Comparison of ENCODE assay signal across 10 cellular contexts in the genomic region with DNA sequence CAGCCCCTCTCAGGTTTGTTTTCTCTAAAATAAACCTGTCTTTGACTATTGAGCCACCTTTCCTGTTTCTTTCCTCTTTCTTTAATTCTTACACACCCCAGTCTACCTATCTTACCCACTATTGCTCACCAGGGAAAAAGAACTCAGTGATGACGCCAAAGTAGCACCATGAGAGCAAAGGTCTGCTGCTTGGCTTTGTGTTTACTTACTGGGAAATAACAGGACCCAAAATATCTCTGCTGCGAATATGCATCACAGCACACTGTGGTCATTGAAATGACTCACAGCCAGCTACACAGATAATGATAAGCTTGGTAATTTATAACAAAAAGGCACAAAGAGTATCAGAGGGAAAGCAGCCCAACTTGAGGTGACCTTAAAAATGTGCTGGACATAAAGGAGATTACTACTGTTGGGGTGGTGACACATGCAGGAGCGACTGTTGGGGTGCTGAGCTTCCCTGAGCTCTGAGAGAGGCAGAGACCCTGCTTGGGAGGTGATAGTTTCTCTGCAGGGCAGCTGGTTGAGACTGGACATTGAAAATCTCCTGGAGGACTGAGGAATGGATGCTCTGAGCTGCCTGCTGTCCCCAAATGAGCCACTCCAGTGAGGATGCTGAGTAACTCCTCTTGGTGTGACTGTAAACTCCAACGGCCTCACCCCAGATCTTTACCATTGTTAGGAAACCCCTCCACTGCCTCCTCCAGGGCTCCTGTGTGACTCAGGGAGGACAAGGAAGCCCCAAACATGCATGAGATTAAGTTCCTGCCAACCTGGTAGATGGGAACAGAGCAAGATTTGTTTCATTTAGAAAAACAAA. TPM values are rescaled to one million over a fixed set of nuclear protein-coding genes. Genes with fewer than 3 reads are reported as not detected.
DNase-seq lines count a peak whose midpoint lies in the region; ATAC-seq and TF ChIP-seq lines count a peak whose summit lies in the region.
"Had no signal": no experiment of that assay in that cellular context is flagged by ENCODE, and none has a peak within 500 bp of the region (broad histone marks: within the 10 kb centered on the region; RNA-seq: fewer than 3 reads in every experiment).

No MANE protein-coding gene starts in this region.

- H3K36me3 ChIP-seq in H7 (replicated peaks; ENCODE audit: control insufficient read depth, insufficient read depth, low read length), result no peaks in the 10 kb centered on the region
- no peaks in the 10 kb centered on the region for H3K36me3 ChIP-seq in PC-9 (ENCODE audit: low read depth)

- no peak overlapping the region for H2AFZ ChIP-seq in PC-9

- no TSS peak for BruUV-seq in PC-9 (replicated peaks; lab: Mats Ljungman, UMichigan)

- no peaks in the 10 kb centered on the region for H4K20me1 ChIP-seq in PC-9 (ENCODE audit: insufficient read depth)

- H3K9me2 ChIP-seq in PC-9 (ENCODE audit: insufficient read depth), result no peaks in the 10 kb centered on the region

- intact Hi-C loops in PC-9 (cut with micrococcal nuclease; ENCODE audit: unreplicated experiment), result no loop called here
- intact Hi-C loops in right cardiac atrium (cut with DNase I), result no loop called here
- intact Hi-C loops in activated CD4-positive, alpha-beta memory T cell treated with anti-CD3 and anti-CD28 coated beads for 36 hours (cut with micrococcal nuclease), result no loop called here

- H3K27me3 ChIP-seq in H7 (ENCODE audit: control insufficient read depth, insufficient read depth, low read length), result no peaks in the 10 kb centered on the region; the same call in 1 of the 2 replicates
- no peaks in the 10 kb centered on the region for H3K27me3 ChIP-seq in PC-9 (ENCODE audit: insufficient read depth, low read depth)
- H3K27me3 ChIP-seq in right cardiac atrium (ENCODE audit: control insufficient read depth, insufficient read depth), result no peaks in the 10 kb centered on the region

- H3K4me1 Mint-ChIP-seq in immature natural killer cell, result no peaks in the 10 kb centered on the region
- no peaks in the 10 kb centered on the region for H3K4me1 Mint-ChIP-seq in activated CD4-positive, alpha-beta memory T cell treated with anti-CD3 and anti-CD28 coated beads for 36 hours (ENCODE audit: low read depth)

- no peaks in the 10 kb centered on the region for H3K79me2 ChIP-seq in PC-9 (ENCODE audit: low read depth)

- peaks cover 0 to 3% (median 2%) of the 10 kb centered on the region in 3 donors for H3K27me3 Mint-ChIP-seq in immature natural killer cell (ENCODE audit: low read depth in 3 of 3)
- no peaks in the 10 kb centered on the region for H3K27me3 Mint-ChIP-seq in activated CD4-positive, alpha-beta memory T cell treated with anti-CD3 and anti-CD28 coated beads for 36 hours
- H3K27me3 Mint-ChIP-seq: dendritic cell treated with granulocyte-macrophage colony-stimulating factor and Interleukin-4, amounts not matched to agents 40 ng/mL and 50 ng/mL, for 4 days had no signal

- peak; percentile 71 to 82 for ATAC-seq in right cardiac atrium

- peaks cover 28% of the 10 kb centered on the region for H3K4me1 ChIP-seq in PC-9 (replicated peaks; ENCODE audit: insufficient read depth)
- H3K4me1 ChIP-seq in right cardiac atrium (ENCODE audit: control insufficient read depth, insufficient read depth, low read length), result peaks cover 5% of the 10 kb centered on the region

- H3K27ac ChIP-seq in PC-9 (peak overlapping the region; percentile 45), right cardiac atrium (ENCODE audit: low read length) (peak overlapping the region; percentile 82)
- H3K27ac ChIP-seq: HL-60 had no signal

- H3F3A ChIP-seq in PC-9 (ENCODE audit: insufficient read depth, low read depth), result peaks cover 26% of the 10 kb centered on the region; the same call in 1 of the 2 replicates

- 42% methylated on average over 4 of the region's 4 CpGs for WGBS in right cardiac atrium

- CTCF ChIA-PET in PC-9 (lab: Charles Lee), result interaction anchor here (0.6 kb wide), 1 partner anchor 12 kb away, joined by 3 read pairs; no protein-coding TSS in a partner anchor
- CTCF ChIA-PET in activated CD4-positive, alpha-beta memory T cell treated with anti-CD3 and anti-CD28 coated beads for 36 hours (lab: Charles Lee), result no interaction called here

- DNase-seq in EH (ENCODE audit: low read depth), result peak; percentile 92
- peak; percentile 23 for DNase-seq in H7
- peak in 1 of 2 experiments; percentile 89 for DNase-seq in PC-9
- no peak for DNase-seq in right cardiac atrium
- no peak for DNase-seq in immature natural killer cell
- DNase-seq in SW 1271 (lab: John Stamatoyannopoulos, UW), result no peak
- no peak for DNase-seq in effector CD8-positive, alpha-beta T cell (lab: John Stamatoyannopoulos, UW)
- DNase-seq in activated CD4-positive, alpha-beta memory T cell treated with anti-CD3 and anti-CD28 coated beads for 36 hours, result no peak

- H3K9me3 ChIP-seq in PC-9 (ENCODE audit: insufficient read depth, low read depth) (no peaks in the 10 kb centered on the region), right cardiac atrium (ENCODE audit: control insufficient read depth, low read length) (no peaks in the 10 kb centered on the region)

- no peak overlapping the region for H3K4me3 Mint-ChIP-seq in immature natural killer cell
- no peak overlapping the region for H3K4me3 Mint-ChIP-seq in activated CD4-positive, alpha-beta memory T cell treated with anti-CD3 and anti-CD28 coated beads for 36 hours
- H3K4me3 Mint-ChIP-seq: dendritic cell treated with granulocyte-macrophage colony-stimulating factor and Interleukin-4, amounts not matched to agents 40 ng/mL and 50 ng/mL, for 4 days had no signal

- TF ChIP-seq CTCF in PC-9 (conservative IDR thresholded peaks at IDR 0.05), result no peak

- POLR2A ChIA-PET in PC-9 (lab: Charles Lee; ENCODE audit: unreplicated experiment), result interaction anchor here (0.5 to 0.6 kb wide), 4 partner anchors 12 to 212 kb away, joined by 3 to 27 read pairs (median 4); no protein-coding TSS in a partner anchor
- POLR2A ChIA-PET in activated CD4-positive, alpha-beta memory T cell treated with anti-CD3 and anti-CD28 coated beads for 36 hours (lab: Charles Lee), result interaction anchor here (1.1 kb wide), 1 partner anchor 764 kb away, joined by 3 read pairs; no protein-coding TSS in a partner anchor

- H3K27ac Mint-ChIP-seq in immature natural killer cell, result no peak overlapping the region
- no peak overlapping the region for H3K27ac Mint-ChIP-seq in activated CD4-positive, alpha-beta memory T cell treated with anti-CD3 and anti-CD28 coated beads for 36 hours
- H3K27ac Mint-ChIP-seq: dendritic cell treated with granulocyte-macrophage colony-stimulating factor and Interleukin-4, amounts not matched to agents 40 ng/mL and 50 ng/mL, for 4 days had no signal

- H3K4me2 ChIP-seq in PC-9, result peak overlapping the region; percentile 48

- H3K4me3 ChIP-seq in H7 (ENCODE audit: insufficient read depth, low read depth, low read length), result no peak overlapping the region
- no peak overlapping the region for H3K4me3 ChIP-seq in PC-9
- H3K4me3 ChIP-seq in right cardiac atrium (ENCODE audit: low read length), result no peak overlapping the region

- no peaks in the 10 kb centered on the region for H3K36me3 Mint-ChIP-seq in immature natural killer cell
- H3K36me3 Mint-ChIP-seq in activated CD4-positive, alpha-beta memory T cell treated with anti-CD3 and anti-CD28 coated beads for 36 hours, result no peaks in the 10 kb centered on the region

- no peaks in the 10 kb centered on the region for H3K9me3 Mint-ChIP-seq in immature natural killer cell
- no peaks in the 10 kb centered on the region for H3K9me3 Mint-ChIP-seq in activated CD4-positive, alpha-beta memory T cell treated with anti-CD3 and anti-CD28 coated beads for 36 hours
- H3K9me3 Mint-ChIP-seq: dendritic cell treated with granulocyte-macrophage colony-stimulating factor and Interleukin-4, amounts not matched to agents 40 ng/mL and 50 ng/mL, for 4 days had no signal

RNA-seq across cellular contexts. Expression of gene EFCAB12, which starts 14.5 kb away (rescaled TPM):
- total RNA-seq in H7 (2014; rRNA removed; shearing (Covaris generic)), result 0.10 and 0.44 TPM in 2 replicates
- total RNA-seq in PC-9 (2021) (2.0 and 2.2 TPM in 2 replicates), right cardiac atrium (under 1 TPM; 0.34 to 0.72 (median 0.42) TPM)
- polyA plus RNA-seq in right cardiac atrium (0.29 TPM), immature natural killer cell (under 1 TPM in 1 of 3 donors, not detected in 2; 0.12 TPM)
- total RNA-seq in activated CD4-positive, alpha-beta memory T cell treated with anti-CD3 and anti-CD28 coated beads for 36 hours, result under 1 TPM; 0.31 to 0.45 TPM

RNA-seq across cellular contexts. Expression of gene MBD4, which starts 25.9 kb away (rescaled TPM):
- 25.1 and 37.4 TPM in 2 replicates for total RNA-seq in H7 (2014; rRNA removed; shearing (Covaris generic))
- 48.6 and 49.4 TPM in 2 replicates for total RNA-seq in PC-9 (2021)
- 10 to 100 TPM; 25.3 to 52.1 (median 25.7) TPM for total RNA-seq in right cardiac atrium
- 17.5 TPM for polyA plus RNA-seq in right cardiac atrium
- 10 to 100 TPM; 26.5 to 36.0 (median 29.2) TPM for polyA plus RNA-seq in immature natural killer cell
- 10 to 100 TPM; 50.5 to 53.7 TPM for total RNA-seq in activated CD4-positive, alpha-beta memory T cell treated with anti-CD3 and anti-CD28 coated beads for 36 hours

RNA-seq across cellular contexts. Expression of gene IFT122, which starts 26.1 kb away (rescaled TPM):
- 15.0 and 22.0 TPM in 2 replicates for total RNA-seq in H7 (2014; rRNA removed; shearing (Covaris generic))
- total RNA-seq in PC-9 (2021) (44.8 and 55.6 TPM in 2 replicates), right cardiac atrium (10 to 100 TPM; 30.7 to 46.4 (median 35.9) TPM)
- polyA plus RNA-seq in right cardiac atrium (17.7 TPM), immature natural killer cell (1 to 10 TPM; 5.7 to 7.0 (median 6.0) TPM)
- total RNA-seq in activated CD4-positive, alpha-beta memory T cell treated with anti-CD3 and anti-CD28 coated beads for 36 hours, result 10 to 100 TPM; 21.5 to 25.5 TPM

Comparison
In these comparisons a context has a peak if more than half of its experiments do, and no peak if none do; other contexts are left out.
1. DNase-seq: peak in EH (single experiment) and H7 (single experiment); none in right cardiac atrium (0 of 3), immature natural killer cell (0 of 3), SW 1271 (0 of 2), effector CD8-positive, alpha-beta T cell (single experiment) and activated CD4-positive, alpha-beta memory T cell treated with anti-CD3 and anti-CD28 coated beads for 36 hours (single experiment).